In genomic region chr3:141064255-141064926, GRCh38 we compare ENCODE assay signal across 1 cellular context.
TF ChIP-seq lines count a peak whose summit lies in the region.

No MANE protein-coding gene starts in this region.

TF ChIP-seq in H1, 55 proteins besides CTCF, POLR2A, EP300 and RAD21:
- TF ChIP-seq JUND (IDR thresholded peaks at IDR 0.05; ENCODE audit: low read length) (no peak), CHD7 (IDR thresholded peaks at IDR 0.05; ENCODE audit: insufficient replicate concordance, low read length) (no peak), TAF7 (optimal IDR thresholded peaks at IDR 0.05; ENCODE audit: borderline replicate concordance, low read depth, low read length) (no peak), BRCA1 (IDR thresholded peaks at IDR 0.05; ENCODE audit: low read depth, low read length) (no peak)
